1 cellular context compared by ENCODE assay signal in genomic region chr6:41967312-41968287, GRCh38.
TF ChIP-seq lines count a peak whose summit lies in the region.

No MANE protein-coding gene starts in this region.

TF ChIP-seq in K562, 482 proteins besides CTCF, POLR2A, EP300 and RAD21 (continued from another document and continues in another):
- no peak for TF ChIP-seq ZNF280A (IDR thresholded peaks at IDR 0.05; ENCODE audit: low read depth, partially characterized antibody)
- TF ChIP-seq TOE1 (IDR thresholded peaks at IDR 0.05; ENCODE audit: borderline replicate concordance) = no peak
- TF ChIP-seq TOE1 (CRISPR knock-in tag; IDR thresholded peaks at IDR 0.05; ENCODE audit: borderline replicate concordance, low read depth) = no peak
- no peak for TF ChIP-seq BRF2 (IDR thresholded peaks at IDR 0.05; ENCODE audit: borderline replicate concordance, insufficient read depth, insufficient read length)
- TF ChIP-seq THRAP3 (IDR thresholded peaks at IDR 0.05; ENCODE audit: borderline replicate concordance) = no peak
- TF ChIP-seq SIRT6 (IDR thresholded peaks at IDR 0.05; ENCODE audit: low read depth, low read length) = no peak
- no peak for TF ChIP-seq ZFP30 (CRISPR knock-in tag; IDR thresholded peaks at IDR 0.05; ENCODE audit: borderline replicate concordance)
- no peak for TF ChIP-seq ZNF639 (CRISPR knock-in tag; conservative IDR thresholded peaks at IDR 0.05 in 1 of 2, IDR thresholded peaks at IDR 0.05 in 1 of 2)
- no peak for TF ChIP-seq ZNF274 (IDR thresholded peaks at IDR 0.05; ENCODE audit: borderline replicate concordance, low read depth, low read length)
- no peak for TF ChIP-seq E2F3 (CRISPR knock-in tag; IDR thresholded peaks at IDR 0.05)
- no peak for TF ChIP-seq KAT7 (CRISPR knock-in tag; IDR thresholded peaks at IDR 0.05; ENCODE audit: borderline replicate concordance)
- peak; percentile 86 for TF ChIP-seq ZNF644 (tag; IDR thresholded peaks at IDR 0.05; ENCODE audit: low read depth)
- no peak for TF ChIP-seq HMGN3 (IDR thresholded peaks at IDR 0.05; ENCODE audit: borderline replicate concordance, extremely low read depth, insufficient read length, low read depth, low read length)
- no peak for TF ChIP-seq U2AF1 (optimal IDR thresholded peaks at IDR 0.05; ENCODE audit: low read depth, low read length)
- TF ChIP-seq DEAF1 (CRISPR knock-in tag; IDR thresholded peaks at IDR 0.05) = peak; percentile 37; the same call in 1 of the 2 replicates
- 0 out of 2 replicates have a peak, but pooled peaks have one; percentile 42 for TF ChIP-seq BCOR (IDR thresholded peaks at IDR 0.05)
- no peak for TF ChIP-seq PTBP1 (IDR thresholded peaks at IDR 0.05; ENCODE audit: low read depth, low read length)
- TF ChIP-seq, protein P1, sequence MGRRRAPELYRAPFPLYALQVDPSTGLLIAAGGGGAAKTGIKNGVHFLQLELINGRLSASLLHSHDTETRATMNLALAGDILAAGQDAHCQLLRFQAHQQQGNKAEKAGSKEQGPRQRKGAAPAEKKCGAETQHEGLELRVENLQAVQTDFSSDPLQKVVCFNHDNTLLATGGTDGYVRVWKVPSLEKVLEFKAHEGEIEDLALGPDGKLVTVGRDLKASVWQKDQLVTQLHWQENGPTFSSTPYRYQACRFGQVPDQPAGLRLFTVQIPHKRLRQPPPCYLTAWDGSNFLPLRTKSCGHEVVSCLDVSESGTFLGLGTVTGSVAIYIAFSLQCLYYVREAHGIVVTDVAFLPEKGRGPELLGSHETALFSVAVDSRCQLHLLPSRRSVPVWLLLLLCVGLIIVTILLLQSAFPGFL (CRISPR knock-in tag; IDR thresholded peaks at IDR 0.05) = no peak
- no peak for TF ChIP-seq MTA1 (IDR thresholded peaks at IDR 0.05; ENCODE audit: borderline replicate concordance)
- TF ChIP-seq PTRF (tag; IDR thresholded peaks at IDR 0.05) = 0 out of 2 replicates have a peak, but pooled peaks have one; percentile 5
- no peak for TF ChIP-seq MCM2 (IDR thresholded peaks at IDR 0.05; ENCODE audit: low read depth)
- no peak for TF ChIP-seq YBX1 (IDR thresholded peaks at IDR 0.05)
- no peak for TF ChIP-seq ID3 (CRISPR knock-in tag; IDR thresholded peaks at IDR 0.05)
- TF ChIP-seq ID3 (tag; IDR thresholded peaks at IDR 0.05) = 0 out of 2 replicates have a peak, but pooled peaks have one; percentile 53
- TF ChIP-seq, protein P2, sequence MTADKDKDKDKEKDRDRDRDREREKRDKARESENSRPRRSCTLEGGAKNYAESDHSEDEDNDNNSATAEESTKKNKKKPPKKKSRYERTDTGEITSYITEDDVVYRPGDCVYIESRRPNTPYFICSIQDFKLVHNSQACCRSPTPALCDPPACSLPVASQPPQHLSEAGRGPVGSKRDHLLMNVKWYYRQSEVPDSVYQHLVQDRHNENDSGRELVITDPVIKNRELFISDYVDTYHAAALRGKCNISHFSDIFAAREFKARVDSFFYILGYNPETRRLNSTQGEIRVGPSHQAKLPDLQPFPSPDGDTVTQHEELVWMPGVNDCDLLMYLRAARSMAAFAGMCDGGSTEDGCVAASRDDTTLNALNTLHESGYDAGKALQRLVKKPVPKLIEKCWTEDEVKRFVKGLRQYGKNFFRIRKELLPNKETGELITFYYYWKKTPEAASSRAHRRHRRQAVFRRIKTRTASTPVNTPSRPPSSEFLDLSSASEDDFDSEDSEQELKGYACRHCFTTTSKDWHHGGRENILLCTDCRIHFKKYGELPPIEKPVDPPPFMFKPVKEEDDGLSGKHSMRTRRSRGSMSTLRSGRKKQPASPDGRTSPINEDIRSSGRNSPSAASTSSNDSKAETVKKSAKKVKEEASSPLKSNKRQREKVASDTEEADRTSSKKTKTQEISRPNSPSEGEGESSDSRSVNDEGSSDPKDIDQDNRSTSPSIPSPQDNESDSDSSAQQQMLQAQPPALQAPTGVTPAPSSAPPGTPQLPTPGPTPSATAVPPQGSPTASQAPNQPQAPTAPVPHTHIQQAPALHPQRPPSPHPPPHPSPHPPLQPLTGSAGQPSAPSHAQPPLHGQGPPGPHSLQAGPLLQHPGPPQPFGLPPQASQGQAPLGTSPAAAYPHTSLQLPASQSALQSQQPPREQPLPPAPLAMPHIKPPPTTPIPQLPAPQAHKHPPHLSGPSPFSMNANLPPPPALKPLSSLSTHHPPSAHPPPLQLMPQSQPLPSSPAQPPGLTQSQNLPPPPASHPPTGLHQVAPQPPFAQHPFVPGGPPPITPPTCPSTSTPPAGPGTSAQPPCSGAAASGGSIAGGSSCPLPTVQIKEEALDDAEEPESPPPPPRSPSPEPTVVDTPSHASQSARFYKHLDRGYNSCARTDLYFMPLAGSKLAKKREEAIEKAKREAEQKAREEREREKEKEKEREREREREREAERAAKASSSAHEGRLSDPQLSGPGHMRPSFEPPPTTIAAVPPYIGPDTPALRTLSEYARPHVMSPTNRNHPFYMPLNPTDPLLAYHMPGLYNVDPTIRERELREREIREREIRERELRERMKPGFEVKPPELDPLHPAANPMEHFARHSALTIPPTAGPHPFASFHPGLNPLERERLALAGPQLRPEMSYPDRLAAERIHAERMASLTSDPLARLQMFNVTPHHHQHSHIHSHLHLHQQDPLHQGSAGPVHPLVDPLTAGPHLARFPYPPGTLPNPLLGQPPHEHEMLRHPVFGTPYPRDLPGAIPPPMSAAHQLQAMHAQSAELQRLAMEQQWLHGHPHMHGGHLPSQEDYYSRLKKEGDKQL (CRISPR knock-in tag; IDR thresholded peaks at IDR 0.05; ENCODE audit: borderline replicate concordance) = no peak
- peak; percentile 59 for TF ChIP-seq CXXC5 (CRISPR knock-in tag; IDR thresholded peaks at IDR 0.05)
- peak; percentile 58 for TF ChIP-seq MAFF (IDR thresholded peaks at IDR 0.05; ENCODE audit: low read length)
- no peak for TF ChIP-seq TFAM (CRISPR knock-in tag; conservative IDR thresholded peaks at IDR 0.05)
- no peak for TF ChIP-seq CSDE1 (IDR thresholded peaks at IDR 0.05)
- 0 out of 2 replicates have a peak, but pooled peaks have one; percentile 12 for TF ChIP-seq FOXM1 (IDR thresholded peaks at IDR 0.05; ENCODE audit: low read depth)
- TF ChIP-seq FOXM1 (CRISPR knock-in tag; IDR thresholded peaks at IDR 0.05; ENCODE audit: low read depth) = no peak
- no peak for TF ChIP-seq MTF1 (CRISPR knock-in tag; IDR thresholded peaks at IDR 0.05; ENCODE audit: borderline replicate concordance)
- TF ChIP-seq ZNF282 (CRISPR knock-in tag; IDR thresholded peaks at IDR 0.05) = no peak
- TF ChIP-seq RUNX1 (IDR thresholded peaks at IDR 0.05; ENCODE audit: low read depth) = no peak
- TF ChIP-seq SNIP1 (IDR thresholded peaks at IDR 0.05; ENCODE audit: low read depth) = no peak
- no peak for TF ChIP-seq CBX2 (IDR thresholded peaks at IDR 0.05; ENCODE audit: insufficient read depth, low read length, poor library complexity, severe bottlenecking)
- no peak for TF ChIP-seq PRDM10 (IDR thresholded peaks at IDR 0.05; ENCODE audit: partially characterized antibody)
- TF ChIP-seq, protein P3, sequence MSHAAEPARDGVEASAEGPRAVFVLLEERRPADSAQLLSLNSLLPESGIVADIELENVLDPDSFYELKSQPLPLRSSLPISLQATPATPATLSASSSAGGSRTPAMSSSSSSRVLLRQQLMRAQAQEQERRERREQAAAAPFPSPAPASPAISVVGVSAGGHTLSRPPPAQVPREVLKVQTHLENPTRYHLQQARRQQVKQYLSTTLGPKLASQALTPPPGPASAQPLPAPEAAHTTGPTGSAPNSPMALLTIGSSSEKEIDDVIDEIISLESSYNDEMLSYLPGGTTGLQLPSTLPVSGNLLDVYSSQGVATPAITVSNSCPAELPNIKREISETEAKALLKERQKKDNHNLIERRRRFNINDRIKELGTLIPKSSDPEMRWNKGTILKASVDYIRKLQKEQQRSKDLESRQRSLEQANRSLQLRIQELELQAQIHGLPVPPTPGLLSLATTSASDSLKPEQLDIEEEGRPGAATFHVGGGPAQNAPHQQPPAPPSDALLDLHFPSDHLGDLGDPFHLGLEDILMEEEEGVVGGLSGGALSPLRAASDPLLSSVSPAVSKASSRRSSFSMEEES (CRISPR knock-in tag; IDR thresholded peaks at IDR 0.05) = no peak
- TF ChIP-seq ZNF436 (CRISPR knock-in tag; IDR thresholded peaks at IDR 0.05) = no peak
- peak; percentile 80 for TF ChIP-seq FOSL1 (tag; conservative IDR thresholded peaks at IDR 0.05)
- TF ChIP-seq THRA (IDR thresholded peaks at IDR 0.05) = no peak
- TF ChIP-seq RBM25 (IDR thresholded peaks at IDR 0.05; ENCODE audit: low read depth, low read length, severe bottlenecking) = no peak
- no peak for TF ChIP-seq CCAR2 (IDR thresholded peaks at IDR 0.05; ENCODE audit: low read depth, low read length)
- no peak for TF ChIP-seq ZKSCAN3 (CRISPR knock-in tag; IDR thresholded peaks at IDR 0.05)
- TF ChIP-seq ZNF146 (CRISPR knock-in tag; IDR thresholded peaks at IDR 0.05; ENCODE audit: unreplicated experiment) = no peak
- peak; percentile 63; the same call in 1 of the 2 replicates for TF ChIP-seq MTA3 (IDR thresholded peaks at IDR 0.05; ENCODE audit: borderline replicate concordance)
- TF ChIP-seq ZNF785 (CRISPR knock-in tag; IDR thresholded peaks at IDR 0.05) = no peak
